1 cellular context compared by ENCODE assay signal in the genomic region with DNA sequence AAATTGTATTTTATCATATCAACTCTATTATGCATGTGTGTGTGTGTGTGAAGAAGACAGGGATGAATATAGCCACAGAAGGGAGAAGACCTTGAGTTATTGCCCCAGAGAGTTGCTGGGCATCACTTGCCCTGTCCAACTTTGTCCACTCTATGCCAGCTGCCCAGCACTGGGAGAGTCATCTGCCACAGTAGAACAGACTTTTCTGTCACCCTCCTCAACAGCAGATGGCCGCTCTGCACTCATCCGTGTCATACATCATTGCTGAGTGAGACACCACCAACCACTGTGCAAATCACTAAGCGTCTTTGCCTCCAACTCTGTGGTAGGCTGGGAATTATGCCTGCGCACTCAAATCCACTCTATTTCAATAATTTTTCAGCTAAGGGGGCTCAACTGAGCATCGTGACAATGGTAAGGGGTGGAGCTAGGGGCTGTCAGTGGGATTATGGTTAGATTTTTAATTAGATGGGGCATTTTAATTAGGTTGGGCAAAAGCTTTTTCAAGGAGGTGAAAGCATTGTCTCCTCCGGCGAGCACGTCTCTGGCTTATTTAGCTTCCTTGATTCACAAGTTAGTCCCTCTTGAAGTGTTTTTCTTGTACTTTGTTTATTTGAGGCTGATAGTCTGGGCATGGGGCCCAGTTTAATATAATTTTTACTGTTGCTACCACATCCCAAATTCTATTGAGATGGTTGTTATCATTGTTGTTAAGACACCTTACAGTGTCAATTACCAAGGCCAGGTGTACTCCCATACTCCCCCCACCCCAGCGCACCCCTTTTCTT.
TF ChIP-seq lines count a peak whose summit lies in the region.

No MANE protein-coding gene starts in this region.

TF ChIP-seq in SK-N-SH, 30 proteins besides CTCF, POLR2A, EP300 and RAD21 (continued from another document):
- TF ChIP-seq, protein P1, sequence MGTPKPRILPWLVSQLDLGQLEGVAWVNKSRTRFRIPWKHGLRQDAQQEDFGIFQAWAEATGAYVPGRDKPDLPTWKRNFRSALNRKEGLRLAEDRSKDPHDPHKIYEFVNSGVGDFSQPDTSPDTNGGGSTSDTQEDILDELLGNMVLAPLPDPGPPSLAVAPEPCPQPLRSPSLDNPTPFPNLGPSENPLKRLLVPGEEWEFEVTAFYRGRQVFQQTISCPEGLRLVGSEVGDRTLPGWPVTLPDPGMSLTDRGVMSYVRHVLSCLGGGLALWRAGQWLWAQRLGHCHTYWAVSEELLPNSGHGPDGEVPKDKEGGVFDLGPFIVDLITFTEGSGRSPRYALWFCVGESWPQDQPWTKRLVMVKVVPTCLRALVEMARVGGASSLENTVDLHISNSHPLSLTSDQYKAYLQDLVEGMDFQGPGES (IDR thresholded peaks at IDR 0.05; ENCODE audit: low read depth, low read length): no peak
- TF ChIP-seq ELF1 (IDR thresholded peaks at IDR 0.05): no peak
- TF ChIP-seq TEAD4 (IDR thresholded peaks at IDR 0.05; ENCODE audit: borderline replicate concordance, insufficient read depth): no peak
- no peak for TF ChIP-seq FOSL2 (IDR thresholded peaks at IDR 0.05; ENCODE audit: borderline replicate concordance, low read depth)
- no peak for TF ChIP-seq EZH2phosphoT487 (IDR thresholded peaks at IDR 0.05; ENCODE audit: borderline replicate concordance, low read depth)
- TF ChIP-seq NRF1 (IDR thresholded peaks at IDR 0.05; ENCODE audit: low read depth, low read length): no peak
- TF ChIP-seq, protein P2, sequence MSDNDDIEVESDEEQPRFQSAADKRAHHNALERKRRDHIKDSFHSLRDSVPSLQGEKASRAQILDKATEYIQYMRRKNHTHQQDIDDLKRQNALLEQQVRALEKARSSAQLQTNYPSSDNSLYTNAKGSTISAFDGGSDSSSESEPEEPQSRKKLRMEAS (IDR thresholded peaks at IDR 0.05; ENCODE audit: low read depth): no peak
- no peak for TF ChIP-seq MXI1 (IDR thresholded peaks at IDR 0.05; ENCODE audit: low read depth, low read length)
- TF ChIP-seq SMC3 (IDR thresholded peaks at IDR 0.05; ENCODE audit: low read depth, low read length): no peak
- TF ChIP-seq YY1 (IDR thresholded peaks at IDR 0.05; ENCODE audit: low read depth): no peak
